22 cellular contexts compared by ENCODE assay signal in genomic region chr7:12731775-12732174, GRCh38. TPM values are rescaled to one million over a fixed set of nuclear protein-coding genes. Genes with fewer than 3 reads are reported as not detected.
DNase-seq lines count a peak whose midpoint lies in the region; ATAC-seq, FAIRE-seq and TF ChIP-seq lines count a peak whose summit lies in the region.
"Had no signal": no experiment of that assay in that cellular context is flagged by ENCODE, and none has a peak within 500 bp of the region (broad histone marks: within the 10 kb centered on the region; RNA-seq: fewer than 3 reads in every experiment).

No MANE protein-coding gene starts in this region.

- in situ Hi-C loops in GM23248 (cut with MboI) = no loop called here

- H3K27ac Mint-ChIP-seq in central memory CD8-positive, alpha-beta T cell (ENCODE audit: low read depth) = no peak overlapping the region
- H3K27ac Mint-ChIP-seq: IgD-negative memory B cell; stimulated activated memory B cell treated with anti-CD40 and anti-IgM and Interleukin-4, amounts not matched to agents 10 μg/mL and 1 μg/mL and 100 μg/mL, for 72 hours had no signal

- no peak overlapping the region for H3K9ac ChIP-seq in GM23248
- H3K9ac ChIP-seq in MM.1S (ENCODE audit: low read length) = no peak overlapping the region
- H3K9ac ChIP-seq in keratinocyte (ENCODE audit: control insufficient read depth, extremely low read depth, insufficient read depth, low read length) = no peak overlapping the region

- H3K36me3 Mint-ChIP-seq in central memory CD8-positive, alpha-beta T cell (ENCODE audit: insufficient read depth) = no peaks in the 10 kb centered on the region
- H3K36me3 Mint-ChIP-seq: CD14-positive monocyte; IgD-negative memory B cell; stimulated activated memory B cell treated with anti-CD40 and anti-IgM and Interleukin-4, amounts not matched to agents 10 μg/mL and 1 μg/mL and 100 μg/mL, for 72 hours had no signal

- dilution Hi-C loops in keratinocyte (cut with MboI; ENCODE audit: extremely low pct_ligation_motif_present, low sequenced_read_pairs) = no loop called here

- H3K27me3 ChIP-seq in GM23248 (replicated peaks; ENCODE audit: insufficient read depth) = no peaks in the 10 kb centered on the region
- H3K27me3 ChIP-seq in MM.1S (replicated peaks; ENCODE audit: insufficient read depth, low read length) = no peaks in the 10 kb centered on the region
- no peaks in the 10 kb centered on the region for H3K27me3 ChIP-seq in keratinocyte (ENCODE audit: control insufficient read depth, extremely low read depth, insufficient read depth, low read length)
- H3K27me3 ChIP-seq: gastrocnemius medialis, sigmoid colon, SJCRH30, upper lobe of right lung had no signal

- no peaks in the 10 kb centered on the region for H3K9me2 ChIP-seq in GM23248 (ENCODE audit: insufficient read depth)
- no peaks in the 10 kb centered on the region for H3K9me2 ChIP-seq in MM.1S (replicated peaks; ENCODE audit: insufficient read depth, low read length)

- peak overlapping the region; percentile 54; the same call in 1 of the 2 replicates for H2AFZ ChIP-seq in GM23248
- peak overlapping the region; percentile 25; the same call in 1 of the 2 replicates for H2AFZ ChIP-seq in MM.1S (ENCODE audit: low read length)
- no peak overlapping the region for H2AFZ ChIP-seq in keratinocyte (ENCODE audit: control insufficient read depth, low read length)

- H3K36me3 ChIP-seq in GM23248 (ENCODE audit: low read depth) (no peaks in the 10 kb centered on the region), MM.1S (replicated peaks; ENCODE audit: insufficient read depth, low read length) (no peaks in the 10 kb centered on the region), keratinocyte (ENCODE audit: control insufficient read depth in 2 of 2, extremely low read depth in 1 of 2, insufficient read depth in 2 of 2, low read length in 2 of 2) (no peaks in the 10 kb centered on the region)
- H3K36me3 ChIP-seq: gastrocnemius medialis, prostate gland, sigmoid colon, SJCRH30, upper lobe of right lung had no signal

- H3K27ac ChIP-seq in GM23248 (no peak overlapping the region), MM.1S (ENCODE audit: low read length) (peak overlapping the region; percentile 12; the same call in 1 of the 2 replicates), keratinocyte (ENCODE audit: control insufficient read depth, insufficient read depth, low read length) (peak overlapping the region; percentile 8)
- H3K27ac ChIP-seq: gastrocnemius medialis, prostate gland, sigmoid colon, SJCRH30, upper lobe of right lung had no signal

- H3K27me3 Mint-ChIP-seq in central memory CD8-positive, alpha-beta T cell = no peaks in the 10 kb centered on the region
- H3K27me3 Mint-ChIP-seq: stimulated activated memory B cell treated with anti-CD40 and anti-IgM and Interleukin-4, amounts not matched to agents 10 μg/mL and 1 μg/mL and 100 μg/mL, for 72 hours had no signal

- H4K20me1 ChIP-seq in GM23248 (ENCODE audit: insufficient read depth) (no peaks in the 10 kb centered on the region), MM.1S (ENCODE audit: insufficient read depth, low read length) (no peaks in the 10 kb centered on the region), keratinocyte (ENCODE audit: control insufficient read depth, extremely low read depth, insufficient read depth, low read length) (no peaks in the 10 kb centered on the region)

- DNase-seq in GM23248 (no peak), MM.1S (no peak), keratinocyte (ENCODE audit: low read depth, low spot score) (no peak), SW 1271 (lab: John Stamatoyannopoulos, UW) (no peak), HuH-7.5 (ENCODE audit: low spot score) (no peak)
- no peak for DNase-seq in central memory CD8-positive, alpha-beta T cell (ENCODE audit: low spot score in 2 of 2)
- DNase-seq: activated T-cell treated with anti-CD3 and anti-CD28 coated beads, Interleukin-2, amount 50 U/mL, for 48 hours; gastrocnemius medialis; GOT3; NCI-H1105 treated with DMSO at 0.1 percent for 48 hours; NCI-H2029; NCI-H526 treated with DMSO at 0.1 percent for 48 hours; sigmoid colon; SJCRH30; stimulated activated CD4-positive, alpha-beta T cell treated with anti-CD3 and anti-CD28 coated beads, Interleukin-4, amount 100 ng/mL, for 4 hours; upper lobe of right lung had no signal

- no peaks in the 10 kb centered on the region for H3K4me1 ChIP-seq in GM23248 (ENCODE audit: insufficient read depth)
- peaks cover 14% of the 10 kb centered on the region for H3K4me1 ChIP-seq in MM.1S (ENCODE audit: low read length)
- H3K4me1 ChIP-seq in keratinocyte (ENCODE audit: control insufficient read depth, extremely low read depth, insufficient read depth, low read length) = peaks cover 16% of the 10 kb centered on the region
- H3K4me1 ChIP-seq: prostate gland had no signal

- no peaks in the 10 kb centered on the region for H3K9me1 ChIP-seq in keratinocyte (ENCODE audit: control insufficient read depth, extremely low read depth, insufficient read depth, low read length)

- no peak for FAIRE-seq in keratinocyte (lab: Jason Lieb, UNC)
- FAIRE-seq: GM12892 had no signal

- H3K9me3 ChIP-seq in GM23248 (ENCODE audit: low read depth) = no peaks in the 10 kb centered on the region
- H3K9me3 ChIP-seq in MM.1S (replicated peaks; ENCODE audit: insufficient read depth, low read length) = no peaks in the 10 kb centered on the region
- H3K9me3 ChIP-seq in keratinocyte (ENCODE audit: control insufficient read depth, low read depth, low read length) = no peaks in the 10 kb centered on the region
- H3K9me3 ChIP-seq: gastrocnemius medialis, prostate gland, sigmoid colon, SJCRH30, upper lobe of right lung had no signal

- H3K4me2 ChIP-seq in GM23248 (ENCODE audit: unreplicated experiment) (no peak overlapping the region), MM.1S (ENCODE audit: low read depth, low read length) (no peak overlapping the region), keratinocyte (ENCODE audit: control insufficient read depth, extremely low read depth, insufficient read depth, low read depth, low read length) (peak overlapping the region; percentile 34)

- H3K4me3 ChIP-seq in GM23248 = no peak overlapping the region
- no peak overlapping the region for H3K4me3 ChIP-seq in MM.1S (ENCODE audit: low read length)
- no peak overlapping the region for H3K4me3 ChIP-seq in keratinocyte (ENCODE audit: control insufficient read depth in 2 of 3, extremely low read depth in 1 of 3, insufficient read depth in 2 of 3, low read depth in 1 of 3, low read length in 3 of 3)
- H3K4me3 ChIP-seq: gastrocnemius medialis, prostate gland, sigmoid colon, SJCRH30, upper lobe of right lung had no signal

- no peaks in the 10 kb centered on the region for H3F3A ChIP-seq in GM23248 (ENCODE audit: insufficient read depth)
- H3F3A ChIP-seq in MM.1S (ENCODE audit: insufficient read depth, low read length) = no peaks in the 10 kb centered on the region

- H3K79me2 ChIP-seq in GM23248 (ENCODE audit: insufficient read depth) (no peaks in the 10 kb centered on the region), MM.1S (ENCODE audit: low read length) (no peaks in the 10 kb centered on the region), keratinocyte (ENCODE audit: control insufficient read depth, insufficient read depth, low read length) (no peaks in the 10 kb centered on the region)

- WGBS in GM23248 (ENCODE audit: low coverage in 1 of 2, low lambda C conversion rate in 2 of 2, missing lambda C conversion rate in 2 of 2), 2 experiments = 96 to 100% methylated on average over 2 of the region's 2 CpGs

- no peaks in the 10 kb centered on the region for H3K9me3 Mint-ChIP-seq in central memory CD8-positive, alpha-beta T cell
- H3K9me3 Mint-ChIP-seq: CD14-positive monocyte; IgD-negative memory B cell; stimulated activated memory B cell treated with anti-CD40 and anti-IgM and Interleukin-4, amounts not matched to agents 10 μg/mL and 1 μg/mL and 100 μg/mL, for 72 hours had no signal

- H3K4me1 Mint-ChIP-seq in central memory CD8-positive, alpha-beta T cell = peaks cover 15% of the 10 kb centered on the region

- peak; percentile 57 for ATAC-seq in central memory CD8-positive, alpha-beta T cell (replicated peaks; ENCODE audit: extremely low read depth, poor library complexity, severe bottlenecking)
- no peak for ATAC-seq in GM18519 (IDR thresholded peaks at IDR 0.05; ENCODE audit: low FRiP score, unreplicated experiment)
- ATAC-seq: gastrocnemius medialis; stimulated activated memory B cell treated with anti-CD40 and anti-IgM and Interleukin-4, amounts not matched to agents 10 μg/mL and 1 μg/mL and 100 μg/mL, for 72 hours; upper lobe of right lung had no signal

- H3K4me3 Mint-ChIP-seq in central memory CD8-positive, alpha-beta T cell = no peak overlapping the region
- H3K4me3 Mint-ChIP-seq: CD14-positive monocyte; stimulated activated memory B cell treated with anti-CD40 and anti-IgM and Interleukin-4, amounts not matched to agents 10 μg/mL and 1 μg/mL and 100 μg/mL, for 72 hours had no signal

- TF ChIP-seq CTCF in MM.1S (IDR thresholded peaks at IDR 0.05; ENCODE audit: low read length) (no peak), keratinocyte (optimal IDR thresholded peaks at IDR 0.05 in 1 of 3, IDR thresholded peaks at IDR 0.05 in 1 of 3, conservative IDR thresholded peaks at IDR 0.05 in 1 of 3; ENCODE audit: extremely low read depth in 1 of 3, insufficient read depth in 2 of 3, low read length in 3 of 3) (no peak)

RNA-seq across cellular contexts. Expression of gene ARL4A, which starts 44.3 kb away (rescaled TPM):
- 17.5 and 22.6 TPM in 2 replicates for total RNA-seq in GM23248 (2014; rRNA removed; shearing (Covaris generic))
- polyA plus RNA-seq in GM23248 (2016; fragmentation: Nextera tagmentation; extraction: Ambion mirVana) = 20.9 and 23.0 TPM in 2 replicates
- polyA plus RNA-seq in keratinocyte = 9.5 to 17.1 TPM (median 13.6 TPM) in 3 replicates
- 49.0 TPM for polyA plus RNA-seq in keratinocyte (2011; ENCODE audit: low read depth)
- polyA plus RNA-seq in keratinocyte (2011; cell fraction: cytosol; rRNA removed) = 11.4 and 20.1 TPM in 2 replicates
- 10.4 and 12.5 TPM in 2 replicates for polyA plus RNA-seq in keratinocyte (2011; cell fraction: nucleus; rRNA removed)
- 12.9 and 38.0 TPM in 2 replicates for polyA plus RNA-seq in keratinocyte (2012; ENCODE audit: low replicate concordance)
- 2.9 to 12.4 TPM (median 8.9 TPM) in 3 replicates for polyA minus RNA-seq in keratinocyte
- 5.6 TPM for polyA minus RNA-seq in keratinocyte (2011; cell fraction: cytosol; rRNA and poly(A)+ RNA removed)
- 3.4 and 6.0 TPM in 2 replicates for polyA minus RNA-seq in keratinocyte (2011; cell fraction: nucleus; rRNA and poly(A)+ RNA removed)
